ENCODE assay signal across 1 cellular context in genomic region chrX:49199906-49200771, GRCh38.
A peak's percentile ranks its signal among the peaks of the same experiment; 100 is the strongest.
TF ChIP-seq lines count a peak whose summit lies in the region.

Gene SYP (minus strand): TSS chrX:49200193. CDS start chrX:49200186, 7 bp downstream.

TF ChIP-seq in K562, 482 proteins besides CTCF, POLR2A, EP300 and RAD21 (continued from another document and continues in another):
- TF ChIP-seq MGA (IDR thresholded peaks at IDR 0.05) (peak; percentile 81), ZNF395 (CRISPR knock-in tag; IDR thresholded peaks at IDR 0.05) (peak; percentile 73; the same call in 1 of the 2 replicates), SAP30 (IDR thresholded peaks at IDR 0.05; ENCODE audit: borderline replicate concordance, insufficient read depth, low read depth, low read length, poor library complexity, severe bottlenecking) (no peak), FOS (IDR thresholded peaks at IDR 0.05; ENCODE audit: extremely low read depth, insufficient read length) (no peak), POLR2AphosphoS5 (IDR thresholded peaks at IDR 0.05; ENCODE audit: control insufficient read depth, insufficient read depth, low read depth, low read length) (peak; percentile 92), TFAM (CRISPR knock-in tag; conservative IDR thresholded peaks at IDR 0.05) (no peak), ZNF592 (IDR thresholded peaks at IDR 0.05) (peak; percentile 75; the same call in 1 of the 2 replicates), KDM4B (IDR thresholded peaks at IDR 0.05; ENCODE audit: borderline replicate concordance in 2 of 2, low read depth in 1 of 2) (0 out of 4 replicates have a peak, but pooled peaks of 1 of the 2 experiments have one; percentile 30), THAP7 (CRISPR knock-in tag; IDR thresholded peaks at IDR 0.05) (no peak), ZNF444 (CRISPR knock-in tag; IDR thresholded peaks at IDR 0.05) (no peak), HEY1 (CRISPR knock-in tag; IDR thresholded peaks at IDR 0.05; ENCODE audit: borderline replicate concordance) (no peak), PCBP2 (IDR thresholded peaks at IDR 0.05; ENCODE audit: low read depth, low read length, poor library complexity, severe bottlenecking) (no peak), THRA (IDR thresholded peaks at IDR 0.05) (no peak), SLC30A9 (CRISPR knock-in tag; IDR thresholded peaks at IDR 0.05) (no peak), ZBTB9 (CRISPR knock-in tag; IDR thresholded peaks at IDR 0.05) (peak; percentile 52; the same call in 1 of the 2 replicates), RUNX1 (IDR thresholded peaks at IDR 0.05; ENCODE audit: low read depth) (no peak), TOE1 (IDR thresholded peaks at IDR 0.05; ENCODE audit: borderline replicate concordance) (no peak), TOE1 (CRISPR knock-in tag; IDR thresholded peaks at IDR 0.05; ENCODE audit: borderline replicate concordance, low read depth) (peak; percentile 96), RBM25 (IDR thresholded peaks at IDR 0.05; ENCODE audit: low read depth, low read length, severe bottlenecking) (peak; percentile 32), TCF15 (CRISPR knock-in tag; IDR thresholded peaks at IDR 0.05) (no peak), ZNF224 (CRISPR knock-in tag; IDR thresholded peaks at IDR 0.05) (no peak), BRF2 (IDR thresholded peaks at IDR 0.05; ENCODE audit: borderline replicate concordance, insufficient read depth, insufficient read length) (no peak), ZBTB11 (CRISPR knock-in tag; IDR thresholded peaks at IDR 0.05) (peak in 1 of 3 experiments; percentile 51; a peak in 1 of 6 replicates), TGIF2 (CRISPR knock-in tag; IDR thresholded peaks at IDR 0.05) (no peak; the same call in 1 of the 2 replicates), FUS (optimal IDR thresholded peaks at IDR 0.05; ENCODE audit: low read depth, low read length) (no peak), ZNF75A (CRISPR knock-in tag; IDR thresholded peaks at IDR 0.05) (no peak)
